In the genomic region with DNA sequence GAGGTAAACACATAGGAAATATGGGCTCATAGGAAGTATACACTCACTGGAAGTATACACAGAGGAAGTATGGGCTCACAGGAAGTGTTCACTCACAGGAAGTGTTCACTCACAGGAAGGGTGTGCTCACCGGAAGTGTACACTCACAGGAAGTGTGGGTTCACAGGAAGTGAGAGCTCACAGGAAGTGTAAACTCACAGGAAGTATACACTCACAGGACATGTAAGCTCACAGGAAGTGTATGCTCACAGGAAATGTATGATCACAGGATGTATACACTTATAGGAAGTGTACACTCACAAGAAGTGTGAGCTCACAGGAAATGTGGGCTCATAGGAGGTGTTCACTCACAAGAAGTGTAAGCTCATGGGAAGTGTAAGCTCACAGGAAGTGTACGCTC, we compare ENCODE assay signal across 1 cellular context.
TF ChIP-seq lines count a peak whose summit lies in the region.
"Not testable (repeated sequence)": the region's sequence is repeated elsewhere in the genome, so short reads cannot be mapped to it uniquely, and the experiment has no call there.

No MANE protein-coding gene starts in this region.

TF ChIP-seq in K562, 482 proteins besides CTCF, POLR2A, EP300 and RAD21:
- TF ChIP-seq, protein P1, sequence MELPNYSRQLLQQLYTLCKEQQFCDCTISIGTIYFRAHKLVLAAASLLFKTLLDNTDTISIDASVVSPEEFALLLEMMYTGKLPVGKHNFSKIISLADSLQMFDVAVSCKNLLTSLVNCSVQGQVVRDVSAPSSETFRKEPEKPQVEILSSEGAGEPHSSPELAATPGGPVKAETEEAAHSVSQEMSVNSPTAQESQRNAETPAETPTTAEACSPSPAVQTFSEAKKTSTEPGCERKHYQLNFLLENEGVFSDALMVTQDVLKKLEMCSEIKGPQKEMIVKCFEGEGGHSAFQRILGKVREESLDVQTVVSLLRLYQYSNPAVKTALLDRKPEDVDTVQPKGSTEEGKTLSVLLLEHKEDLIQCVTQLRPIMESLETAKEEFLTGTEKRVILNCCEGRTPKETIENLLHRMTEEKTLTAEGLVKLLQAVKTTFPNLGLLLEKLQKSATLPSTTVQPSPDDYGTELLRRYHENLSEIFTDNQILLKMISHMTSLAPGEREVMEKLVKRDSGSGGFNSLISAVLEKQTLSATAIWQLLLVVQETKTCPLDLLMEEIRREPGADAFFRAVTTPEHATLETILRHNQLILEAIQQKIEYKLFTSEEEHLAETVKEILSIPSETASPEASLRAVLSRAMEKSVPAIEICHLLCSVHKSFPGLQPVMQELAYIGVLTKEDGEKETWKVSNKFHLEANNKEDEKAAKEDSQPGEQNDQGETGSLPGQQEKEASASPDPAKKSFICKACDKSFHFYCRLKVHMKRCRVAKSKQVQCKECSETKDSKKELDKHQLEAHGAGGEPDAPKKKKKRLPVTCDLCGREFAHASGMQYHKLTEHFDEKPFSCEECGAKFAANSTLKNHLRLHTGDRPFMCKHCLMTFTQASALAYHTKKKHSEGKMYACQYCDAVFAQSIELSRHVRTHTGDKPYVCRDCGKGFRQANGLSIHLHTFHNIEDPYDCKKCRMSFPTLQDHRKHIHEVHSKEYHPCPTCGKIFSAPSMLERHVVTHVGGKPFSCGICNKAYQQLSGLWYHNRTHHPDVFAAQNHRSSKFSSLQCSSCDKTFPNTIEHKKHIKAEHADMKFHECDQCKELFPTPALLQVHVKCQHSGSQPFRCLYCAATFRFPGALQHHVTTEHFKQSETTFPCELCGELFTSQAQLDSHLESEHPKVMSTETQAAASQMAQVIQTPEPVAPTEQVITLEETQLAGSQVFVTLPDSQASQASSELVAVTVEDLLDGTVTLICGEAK (IDR thresholded peaks at IDR 0.05) = peak; percentile 42; the same call in 1 of the 2 replicates
- TF ChIP-seq, protein P1 (CRISPR knock-in tag; IDR thresholded peaks at IDR 0.05) = not testable (repeated sequence)
- TF ChIP-seq GABPA (tag; conservative IDR thresholded peaks at IDR 0.05; ENCODE audit: low read depth) (peak; percentile 59), ELF1 (tag; IDR thresholded peaks at IDR 0.05) (0 out of 2 replicates have a peak, but pooled peaks have one; percentile 34), ETV6 (IDR thresholded peaks at IDR 0.05; ENCODE audit: borderline replicate concordance in 1 of 2, low read depth in 2 of 2, low read length in 1 of 2) (0 out of 4 replicates have a peak, but pooled peaks of 1 of the 2 experiments have one; percentile 18)
- TF ChIP-seq ETV6 (CRISPR knock-in tag; IDR thresholded peaks at IDR 0.05; ENCODE audit: borderline replicate concordance) = not testable (repeated sequence)
